9 cellular contexts compared by ENCODE assay signal in genomic region chr2:172693529-172694185, GRCh38. TPM values are rescaled to one million over a fixed set of nuclear protein-coding genes. Genes with fewer than 3 reads are reported as not detected.
DNase-seq lines count a peak whose midpoint lies in the region; FAIRE-seq and TF ChIP-seq lines count a peak whose summit lies in the region.
"Had no signal": no experiment of that assay in that cellular context is flagged by ENCODE, and none has a peak within 500 bp of the region (broad histone marks: within the 10 kb centered on the region; RNA-seq: fewer than 3 reads in every experiment).

No MANE protein-coding gene starts in this region.

- no peak for FAIRE-seq in GM12892 (lab: Jason Lieb, UNC)

- in situ Hi-C loops in GM23248 (cut with MboI) = no loop called here

- 74 to 80% methylated on average over 7 of the region's 7 CpGs for WGBS in GM23248 (ENCODE audit: low coverage in 1 of 2, low lambda C conversion rate in 2 of 2, missing lambda C conversion rate in 2 of 2), 2 experiments
- WGBS in SK-N-SH (ENCODE audit: low lambda C conversion rate) = 69% methylated on average over 7 of the region's 7 CpGs

- CTCF ChIA-PET in SK-N-SH (lab: Yijun Ruan, JAX) = interaction anchor here (0.6 to 1.7 kb wide), 4 partner anchors 13 to 232 kb away, joined by 3 to 4 read pairs (median 4); no protein-coding TSS in a partner anchor

- H2AFZ ChIP-seq in ACC112 (ENCODE audit: low read length, unreplicated experiment) = no peak overlapping the region
- H2AFZ ChIP-seq in GM23248 = no peak overlapping the region
- no peak overlapping the region for H2AFZ ChIP-seq in SK-N-SH (ENCODE audit: low read depth)

- TF ChIP-seq RAD21 in SK-N-SH (IDR thresholded peaks at IDR 0.05; ENCODE audit: low read length) = no peak

- DNase-seq in GM23248 (peak; percentile 26), SK-N-SH (no peak), epithelial cell of esophagus (ENCODE audit: low read depth) (peak; percentile 49), NCI-H2081 treated with DMSO at 0.1 percent for 48 hours (lab: John Stamatoyannopoulos, UW) (no peak), NCI-H446 treated with DMSO at 0.1 percent for 48 hours (lab: John Stamatoyannopoulos, UW) (no peak), GM12892 (ENCODE audit: insufficient read length) (no peak)
- DNase-seq in stimulated activated CD4-positive, alpha-beta T cell treated with anti-CD3 and anti-CD28 coated beads, Interleukin-12 subunit alpha, Interleukin-12 subunit beta, amount 100 ng/mL, for 4 hours = no peak

- H3K79me2 ChIP-seq in ACC112 (ENCODE audit: control insufficient read depth, insufficient read depth, low read length, unreplicated experiment) (no peaks in the 10 kb centered on the region), GM23248 (ENCODE audit: insufficient read depth) (no peaks in the 10 kb centered on the region), SK-N-SH (ENCODE audit: insufficient read depth) (no peaks in the 10 kb centered on the region)

- H3K27ac ChIP-seq in ACC112 (ENCODE audit: low read depth, low read length) (peak overlapping the region; percentile 82), GM23248 (peak overlapping the region; percentile 51), SK-N-SH (ENCODE audit: low read depth in 2 of 2, low read length in 1 of 2) (peak overlapping the region in 1 of 2 experiments; percentile 47; a peak in 2 of 4 replicates)
- H3K27ac ChIP-seq: body of pancreas had no signal

- no peak for TF ChIP-seq EP300 in SK-N-SH (IDR thresholded peaks at IDR 0.05; ENCODE audit: borderline replicate concordance in 1 of 2, low read depth in 1 of 2, low read length in 1 of 2)

- H3K4me3 ChIP-seq in ACC112 (ENCODE audit: low read depth, low read length) = peak overlapping the region; percentile 44; the same call in 1 of the 2 replicates
- H3K4me3 ChIP-seq in GM23248 = peak overlapping the region; percentile 43
- no peak overlapping the region for H3K4me3 ChIP-seq in SK-N-SH (ENCODE audit: low read depth in 2 of 2, low read length in 1 of 2)
- H3K4me3 ChIP-seq in epithelial cell of esophagus (ENCODE audit: low read length) = no peak overlapping the region
- H3K4me3 ChIP-seq: body of pancreas had no signal

- H3F3A ChIP-seq in GM23248 (ENCODE audit: insufficient read depth) (peaks cover 42% of the 10 kb centered on the region), SK-N-SH (replicated peaks; ENCODE audit: insufficient read depth) (peaks cover 17% of the 10 kb centered on the region)

- no peak overlapping the region for H3K9ac ChIP-seq in GM23248
- H3K9ac ChIP-seq in SK-N-SH = no peak overlapping the region

- H3K4me1 ChIP-seq in ACC112 (ENCODE audit: control insufficient read depth, insufficient read depth, low read length, unreplicated experiment) (peaks cover 36% of the 10 kb centered on the region), GM23248 (ENCODE audit: insufficient read depth) (peaks cover 42% of the 10 kb centered on the region), SK-N-SH (ENCODE audit: control insufficient read depth in 1 of 2, insufficient read depth in 2 of 2, low read depth in 1 of 2, low read length in 1 of 2) (peaks cover 4 to 19% of the 10 kb centered on the region in 2 experiments)
- H3K4me1 ChIP-seq: body of pancreas had no signal

- POLR2A ChIA-PET in SK-N-SH (lab: Yijun Ruan, JAX) = no interaction called here

- no peaks in the 10 kb centered on the region for H4K20me1 ChIP-seq in GM23248 (ENCODE audit: insufficient read depth)
- H4K20me1 ChIP-seq in SK-N-SH (ENCODE audit: insufficient read depth) = no peaks in the 10 kb centered on the region

- H3K9me2 ChIP-seq in GM23248 (ENCODE audit: insufficient read depth) = no peaks in the 10 kb centered on the region
- no peaks in the 10 kb centered on the region for H3K9me2 ChIP-seq in SK-N-SH

- TF ChIP-seq CTCF in SK-N-SH (IDR thresholded peaks at IDR 0.05) = no peak
- no peak for TF ChIP-seq CTCF in epithelial cell of esophagus (IDR thresholded peaks at IDR 0.05; ENCODE audit: insufficient read depth, low read depth, low read length, missing control alignments)

- H3K4me2 ChIP-seq in GM23248 (ENCODE audit: unreplicated experiment) = peak overlapping the region; percentile 62
- peak overlapping the region; percentile 14; the same call in 1 of the 2 replicates for H3K4me2 ChIP-seq in SK-N-SH

- H3K27me3 ChIP-seq in ACC112 (ENCODE audit: insufficient read depth, low read length) (no peaks in the 10 kb centered on the region), GM23248 (replicated peaks; ENCODE audit: insufficient read depth) (no peaks in the 10 kb centered on the region), SK-N-SH (ENCODE audit: insufficient read depth) (no peaks in the 10 kb centered on the region)

- H3K9me3 ChIP-seq in GM23248 (ENCODE audit: low read depth) (no peaks in the 10 kb centered on the region), SK-N-SH (no peaks in the 10 kb centered on the region)
- H3K9me3 ChIP-seq: body of pancreas had no signal

- H3K36me3 ChIP-seq in ACC112 (ENCODE audit: insufficient read depth, low read length) (no peaks in the 10 kb centered on the region), GM23248 (ENCODE audit: low read depth) (no peaks in the 10 kb centered on the region), SK-N-SH (replicated peaks in 1 of 2; ENCODE audit: control insufficient read depth in 1 of 2, insufficient read depth in 2 of 2, low read length in 1 of 2) (no peaks in the 10 kb centered on the region)

- no peak for TF ChIP-seq POLR2A in GM12892 (IDR thresholded peaks at IDR 0.05; ENCODE audit: low read depth, low read length)

TF ChIP-seq in SK-N-SH, 30 proteins besides CTCF, POLR2A, EP300 and RAD21:
- TF ChIP-seq TCF12 (IDR thresholded peaks at IDR 0.05) (no peak), NFIC (IDR thresholded peaks at IDR 0.05; ENCODE audit: borderline replicate concordance) (no peak), RFX5 (IDR thresholded peaks at IDR 0.05; ENCODE audit: low read length) (no peak), PBX3 (IDR thresholded peaks at IDR 0.05) (no peak), GATA2 (CRISPR knock-in tag; IDR thresholded peaks at IDR 0.05) (no peak), ELF1 (IDR thresholded peaks at IDR 0.05) (no peak), MAX (IDR thresholded peaks at IDR 0.05; ENCODE audit: low read depth) (no peak), POLR2AphosphoS5 (IDR thresholded peaks at IDR 0.05; ENCODE audit: low read depth, low read length) (no peak), RCOR1 (IDR thresholded peaks at IDR 0.05; ENCODE audit: low read length) (no peak), FOXJ3 (CRISPR knock-in tag; IDR thresholded peaks at IDR 0.05) (no peak), MXI1 (IDR thresholded peaks at IDR 0.05; ENCODE audit: low read depth, low read length) (no peak), IRF3 (IDR thresholded peaks at IDR 0.05; ENCODE audit: low read depth, low read length) (no peak), TAF1 (IDR thresholded peaks at IDR 0.05; ENCODE audit: borderline replicate concordance, low read depth, low read length) (no peak)

RNA-seq across cellular contexts. Expression of gene RAPGEF4, which starts 42.0 kb away (rescaled TPM):
- total RNA-seq in GM23248 (2014; rRNA removed; shearing (Covaris generic)) = 2.2 TPM in 1 of 2 replicates, not detected in the other
- polyA plus RNA-seq in GM23248 (2016; fragmentation: Nextera tagmentation; extraction: Ambion mirVana) (0.22 TPM in 1 of 2 replicates, not detected in the other), SK-N-SH (2012; rRNA removed) (0.30 and 1.2 TPM in 2 replicates)
- 1.0 and 1.1 TPM in 2 replicates for polyA plus RNA-seq in SK-N-SH (2012; cell fraction: cytosol; rRNA removed)
- polyA plus RNA-seq in SK-N-SH (2012; cell fraction: nucleus; rRNA removed) = 1.2 and 2.2 TPM in 2 replicates
- polyA plus RNA-seq in GM12892 (2012; ENCODE audit: missing spikeins) = 0.25 TPM

Comparison
In these comparisons a context has a peak if more than half of its experiments do, and no peak if none do; other contexts are left out.
1. H3K4me3 ChIP-seq: peak in ACC112 (single experiment) and GM23248 (single experiment); none in SK-N-SH (0 of 2) and epithelial cell of esophagus (single experiment).
2. DNase-seq: peak in GM23248 (single experiment) and epithelial cell of esophagus (single experiment); none in SK-N-SH (single experiment), stimulated activated CD4-positive, alpha-beta T cell treated with anti-CD3 and anti-CD28 coated beads, Interleukin-12 subunit alpha, Interleukin-12 subunit beta, amount 100 ng/mL, for 4 hours (single experiment), NCI-H2081 treated with DMSO at 0.1 percent for 48 hours (single experiment), NCI-H446 treated with DMSO at 0.1 percent for 48 hours (single experiment) and GM12892 (single experiment).